In the genomic region with DNA sequence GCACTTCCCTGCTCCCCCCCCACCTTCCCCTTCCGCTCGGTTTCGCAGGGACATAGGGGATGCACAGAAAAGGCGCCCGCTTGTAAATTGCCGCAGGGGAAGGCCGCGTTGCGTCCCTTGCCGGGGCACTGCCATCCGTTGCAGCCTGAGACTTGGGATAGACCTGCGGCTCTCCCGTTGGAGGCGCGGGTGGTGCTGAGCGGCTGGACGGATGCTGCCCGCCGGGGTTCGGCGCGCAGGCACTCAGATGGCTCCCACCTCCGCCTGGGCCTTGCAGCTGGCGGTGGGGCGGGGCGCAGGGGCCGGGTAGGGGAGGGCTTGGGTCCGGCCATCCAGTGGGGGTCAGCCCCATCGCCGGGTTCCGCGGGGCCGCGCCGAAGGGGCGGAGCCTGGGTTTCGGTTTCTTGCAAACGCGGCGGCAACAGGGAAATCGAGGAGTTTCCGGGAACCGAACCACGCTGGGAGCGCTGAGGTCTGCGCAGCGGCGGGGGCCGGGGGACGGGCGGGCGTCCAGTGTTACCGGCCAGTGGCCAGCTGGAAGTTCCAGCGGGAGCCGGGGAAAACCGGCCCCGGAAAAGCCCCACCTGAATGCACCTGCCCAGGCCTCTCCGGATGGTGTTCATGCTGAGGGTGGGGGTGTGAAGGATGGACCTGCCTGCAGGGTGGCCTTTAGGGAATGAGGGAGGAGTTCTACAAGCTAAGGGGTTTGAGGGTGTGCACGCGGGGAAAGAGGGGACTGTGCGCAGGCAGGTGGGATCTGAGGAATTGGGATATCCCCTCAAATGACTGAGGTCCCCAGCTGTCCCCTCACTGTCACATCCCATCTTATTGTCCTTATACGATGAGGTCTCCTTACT, we compare ENCODE assay signal across 1 cellular context.
TF ChIP-seq lines count a peak whose summit lies in the region.

No MANE protein-coding gene starts in this region.

TF ChIP-seq in K562, 482 proteins besides CTCF, POLR2A, EP300 and RAD21 (continued from another document):
- TF ChIP-seq DEAF1 (CRISPR knock-in tag; IDR thresholded peaks at IDR 0.05): no peak
- peak; percentile 34 for TF ChIP-seq ETV1 (tag; conservative IDR thresholded peaks at IDR 0.05; ENCODE audit: low read depth)
- TF ChIP-seq ATF1 (CRISPR knock-in tag; IDR thresholded peaks at IDR 0.05): no peak
- TF ChIP-seq ATF1 (tag; IDR thresholded peaks at IDR 0.05): peak; percentile 51
- TF ChIP-seq ZNF740 (CRISPR knock-in tag; IDR thresholded peaks at IDR 0.05): peak; percentile 76
- peak in 1 of 2 experiments; percentile 16; a peak in 1 of 4 replicates for TF ChIP-seq ZNF740 (tag; IDR thresholded peaks at IDR 0.05)
- TF ChIP-seq CBX5 (IDR thresholded peaks at IDR 0.05; ENCODE audit: borderline replicate concordance, low read depth): peak; percentile 3; the same call in 1 of the 2 replicates
- TF ChIP-seq TOE1 (IDR thresholded peaks at IDR 0.05; ENCODE audit: borderline replicate concordance): 0 out of 2 replicates have a peak, but pooled peaks have one; percentile 12
- peak; percentile 41; the same call in 1 of the 2 replicates for TF ChIP-seq TOE1 (CRISPR knock-in tag; IDR thresholded peaks at IDR 0.05; ENCODE audit: borderline replicate concordance, low read depth)
- peak; percentile 55; the same call in 1 of the 2 replicates for TF ChIP-seq ELF1 (tag; IDR thresholded peaks at IDR 0.05)
- 0 out of 2 replicates have a peak, but pooled peaks have one; percentile 47 for TF ChIP-seq PHF21A (IDR thresholded peaks at IDR 0.05; ENCODE audit: borderline replicate concordance, low read depth)
- no peak for TF ChIP-seq RAD51 (IDR thresholded peaks at IDR 0.05; ENCODE audit: borderline replicate concordance, low read depth)
- TF ChIP-seq, protein P1, sequence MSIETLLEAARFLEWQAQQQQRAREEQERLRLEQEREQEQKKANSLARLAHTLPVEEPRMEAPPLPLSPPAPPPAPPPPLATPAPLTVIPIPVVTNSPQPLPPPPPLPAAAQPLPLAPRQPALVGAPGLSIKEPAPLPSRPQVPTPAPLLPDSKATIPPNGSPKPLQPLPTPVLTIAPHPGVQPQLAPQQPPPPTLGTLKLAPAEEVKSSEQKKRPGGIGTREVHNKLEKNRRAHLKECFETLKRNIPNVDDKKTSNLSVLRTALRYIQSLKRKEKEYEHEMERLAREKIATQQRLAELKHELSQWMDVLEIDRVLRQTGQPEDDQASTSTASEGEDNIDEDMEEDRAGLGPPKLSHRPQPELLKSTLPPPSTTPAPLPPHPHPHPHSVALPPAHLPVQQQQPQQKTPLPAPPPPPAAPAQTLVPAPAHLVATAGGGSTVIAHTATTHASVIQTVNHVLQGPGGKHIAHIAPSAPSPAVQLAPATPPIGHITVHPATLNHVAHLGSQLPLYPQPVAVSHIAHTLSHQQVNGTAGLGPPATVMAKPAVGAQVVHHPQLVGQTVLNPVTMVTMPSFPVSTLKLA (conservative IDR thresholded peaks at IDR 0.05): peak in 1 of 2 experiments; percentile 58; a peak in 1 of 4 replicates
- peak; percentile 49 for TF ChIP-seq CCNT2 (IDR thresholded peaks at IDR 0.05; ENCODE audit: borderline replicate concordance, extremely low read depth, insufficient read length, low read depth, low read length)
- TF ChIP-seq ZNF277 (CRISPR knock-in tag; IDR thresholded peaks at IDR 0.05; ENCODE audit: borderline replicate concordance): no peak
- no peak for TF ChIP-seq ZNF57 (CRISPR knock-in tag; IDR thresholded peaks at IDR 0.05)
- TF ChIP-seq GATA2 (CRISPR knock-in tag; IDR thresholded peaks at IDR 0.05): no peak
- peak; percentile 16; the same call in 1 of the 2 replicates for TF ChIP-seq MTA3 (IDR thresholded peaks at IDR 0.05; ENCODE audit: borderline replicate concordance)
- TF ChIP-seq PCBP1 (IDR thresholded peaks at IDR 0.05; ENCODE audit: low read depth, low read length, poor library complexity, severe bottlenecking): peak; percentile 55
- TF ChIP-seq ZNF174 (CRISPR knock-in tag; IDR thresholded peaks at IDR 0.05): no peak
- TF ChIP-seq MECOM (CRISPR knock-in tag; IDR thresholded peaks at IDR 0.05): 0 out of 2 replicates have a peak, but pooled peaks have one; percentile 38
- no peak for TF ChIP-seq NFATC3 (IDR thresholded peaks at IDR 0.05)
- TF ChIP-seq PRDM10 (IDR thresholded peaks at IDR 0.05; ENCODE audit: partially characterized antibody): peak; percentile 82
- TF ChIP-seq KAT7 (CRISPR knock-in tag; IDR thresholded peaks at IDR 0.05; ENCODE audit: borderline replicate concordance): peak; percentile 85; the same call in 1 of the 2 replicates
- TF ChIP-seq HDGF (IDR thresholded peaks at IDR 0.05): 0 out of 2 replicates have a peak, but pooled peaks have one; percentile 1
- TF ChIP-seq SIRT6 (IDR thresholded peaks at IDR 0.05; ENCODE audit: low read depth, low read length): no peak
- TF ChIP-seq, protein P2, sequence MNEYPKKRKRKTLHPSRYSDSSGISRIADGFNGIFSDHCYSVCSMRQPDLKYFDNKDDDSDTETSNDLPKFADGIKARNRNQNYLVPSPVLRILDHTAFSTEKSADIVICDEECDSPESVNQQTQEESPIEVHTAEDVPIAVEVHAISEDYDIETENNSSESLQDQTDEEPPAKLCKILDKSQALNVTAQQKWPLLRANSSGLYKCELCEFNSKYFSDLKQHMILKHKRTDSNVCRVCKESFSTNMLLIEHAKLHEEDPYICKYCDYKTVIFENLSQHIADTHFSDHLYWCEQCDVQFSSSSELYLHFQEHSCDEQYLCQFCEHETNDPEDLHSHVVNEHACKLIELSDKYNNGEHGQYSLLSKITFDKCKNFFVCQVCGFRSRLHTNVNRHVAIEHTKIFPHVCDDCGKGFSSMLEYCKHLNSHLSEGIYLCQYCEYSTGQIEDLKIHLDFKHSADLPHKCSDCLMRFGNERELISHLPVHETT (CRISPR knock-in tag; conservative IDR thresholded peaks at IDR 0.05 in 1 of 2, IDR thresholded peaks at IDR 0.05 in 1 of 2): peak in 1 of 2 experiments; percentile 36; a peak in 1 of 4 replicates
- TF ChIP-seq JUND (IDR thresholded peaks at IDR 0.05; ENCODE audit: borderline replicate concordance, low read depth, low read length): peak; percentile 37
- TF ChIP-seq JUND (tag; IDR thresholded peaks at IDR 0.05; ENCODE audit: borderline replicate concordance, low read depth, low read length): no peak; the same call in 2 of the 3 replicates
- TF ChIP-seq L3MBTL2 (IDR thresholded peaks at IDR 0.05): peak; percentile 82
- TF ChIP-seq YBX1 (IDR thresholded peaks at IDR 0.05): no peak
- TF ChIP-seq RBFOX2 (IDR thresholded peaks at IDR 0.05; ENCODE audit: low read depth, low read length): peak; percentile 83
- TF ChIP-seq, protein P3, sequence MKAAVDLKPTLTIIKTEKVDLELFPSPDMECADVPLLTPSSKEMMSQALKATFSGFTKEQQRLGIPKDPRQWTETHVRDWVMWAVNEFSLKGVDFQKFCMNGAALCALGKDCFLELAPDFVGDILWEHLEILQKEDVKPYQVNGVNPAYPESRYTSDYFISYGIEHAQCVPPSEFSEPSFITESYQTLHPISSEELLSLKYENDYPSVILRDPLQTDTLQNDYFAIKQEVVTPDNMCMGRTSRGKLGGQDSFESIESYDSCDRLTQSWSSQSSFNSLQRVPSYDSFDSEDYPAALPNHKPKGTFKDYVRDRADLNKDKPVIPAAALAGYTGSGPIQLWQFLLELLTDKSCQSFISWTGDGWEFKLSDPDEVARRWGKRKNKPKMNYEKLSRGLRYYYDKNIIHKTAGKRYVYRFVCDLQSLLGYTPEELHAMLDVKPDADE (conservative IDR thresholded peaks at IDR 0.05; ENCODE audit: control insufficient read depth, low read depth, low read length): peak; percentile 19; the same call in 1 of the 2 replicates
- no peak; a peak in 1 of 3 replicates for TF ChIP-seq CBX3 (IDR thresholded peaks at IDR 0.05; ENCODE audit: borderline replicate concordance in 1 of 2, low read length in 2 of 2)
- peak; percentile 59 for TF ChIP-seq CHD4 (IDR thresholded peaks at IDR 0.05; ENCODE audit: insufficient read depth, insufficient replicate concordance, low read depth, low read length, poor library complexity, severe bottlenecking)
- TF ChIP-seq, protein P4, sequence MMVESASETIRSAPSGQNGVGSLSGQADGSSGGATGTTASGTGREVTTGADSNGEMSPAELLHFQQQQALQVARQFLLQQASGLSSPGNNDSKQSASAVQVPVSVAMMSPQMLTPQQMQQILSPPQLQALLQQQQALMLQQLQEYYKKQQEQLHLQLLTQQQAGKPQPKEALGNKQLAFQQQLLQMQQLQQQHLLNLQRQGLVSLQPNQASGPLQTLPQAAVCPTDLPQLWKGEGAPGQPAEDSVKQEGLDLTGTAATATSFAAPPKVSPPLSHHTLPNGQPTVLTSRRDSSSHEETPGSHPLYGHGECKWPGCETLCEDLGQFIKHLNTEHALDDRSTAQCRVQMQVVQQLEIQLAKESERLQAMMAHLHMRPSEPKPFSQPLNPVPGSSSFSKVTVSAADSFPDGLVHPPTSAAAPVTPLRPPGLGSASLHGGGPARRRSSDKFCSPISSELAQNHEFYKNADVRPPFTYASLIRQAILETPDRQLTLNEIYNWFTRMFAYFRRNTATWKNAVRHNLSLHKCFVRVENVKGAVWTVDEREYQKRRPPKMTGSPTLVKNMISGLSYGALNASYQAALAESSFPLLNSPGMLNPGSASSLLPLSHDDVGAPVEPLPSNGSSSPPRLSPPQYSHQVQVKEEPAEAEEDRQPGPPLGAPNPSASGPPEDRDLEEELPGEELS (CRISPR knock-in tag; IDR thresholded peaks at IDR 0.05; ENCODE audit: borderline replicate concordance): peak; percentile 56; the same call in 1 of the 2 replicates
- TF ChIP-seq OTX1 (CRISPR knock-in tag; IDR thresholded peaks at IDR 0.05): no peak
